Comparison of ENCODE assay signal across 8 cellular contexts in genomic region chr12:93441617-93442410, GRCh38. TPM values are rescaled to one million over a fixed set of nuclear protein-coding genes. Genes with fewer than 3 reads are reported as not detected.
DNase-seq lines count a peak whose midpoint lies in the region; ATAC-seq and TF ChIP-seq lines count a peak whose summit lies in the region.

TSS of gene UBE2N (minus strand) at chr12:93441947. CDS start at chr12:93441884, 63 bp downstream.

- peak; percentile 88 for TF ChIP-seq POLR2A in GM19099 (IDR thresholded peaks at IDR 0.05; ENCODE audit: extremely low read depth, insufficient read length, low read depth)

- peak; percentile 59 for ATAC-seq in HG03378 (IDR thresholded peaks at IDR 0.05; ENCODE audit: unreplicated experiment)

- DNase-seq in AML-193 (lab: John Stamatoyannopoulos, UW) (peak; percentile 81 to 92), NCI-H460 (ENCODE audit: extremely low read depth, low read depth) (peak; percentile 91), cerebellar cortex (ENCODE audit: low spot score) (peak; percentile 98), islet precursor cell (peak; percentile 100)
- peak; percentile 97 for DNase-seq in activated CD4-positive, CD25-positive, alpha-beta regulatory T cell treated with anti-CD3 and anti-CD28 coated beads, Interleukin-2, amount 50 U/mL, for 72 hours
- peak; percentile 97 for DNase-seq in stimulated activated CD4-positive, alpha-beta T cell treated with anti-CD3 and anti-CD28 coated beads, Interleukin-12 subunit alpha, Interleukin-12 subunit beta, amount 100 ng/mL, for 4 hours

RNA-seq across cellular contexts. Expression of gene UBE2N, which starts in this region (rescaled TPM):
- 157 and 184 TPM in 2 replicates for total RNA-seq in NCI-H460 (2014; rRNA removed; shearing (Covaris generic))
- polyA plus RNA-seq in NCI-H460 (2014; cell fraction: nucleus; rRNA removed), result 51.8 and 56.6 TPM in 2 replicates

Comparison
In these comparisons a context has a peak if more than half of its experiments do, and no peak if none do; other contexts are left out.
1. Peak in every context shown above with its lines: DNase-seq and ATAC-seq.